12 cellular contexts compared by ENCODE assay signal in the genomic region with DNA sequence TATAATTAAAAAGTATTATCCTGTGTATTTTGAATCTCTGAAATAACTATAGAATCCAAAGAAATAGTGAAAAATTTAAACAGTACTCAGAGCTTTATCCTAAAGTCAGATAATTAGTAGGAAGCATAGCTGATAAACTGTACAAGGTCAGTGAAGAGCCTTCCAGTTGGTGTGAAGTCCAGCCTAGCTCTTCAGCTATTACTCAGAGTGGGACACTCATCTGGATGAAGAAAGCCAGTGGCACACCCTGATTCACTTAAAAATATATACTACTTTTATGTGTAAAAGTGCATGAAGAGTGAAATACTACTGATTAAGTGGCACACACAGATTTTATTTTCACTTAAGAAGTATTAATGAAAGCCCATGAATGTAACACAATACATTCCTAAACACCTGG. TPM values are rescaled to one million over a fixed set of nuclear protein-coding genes. Genes with fewer than 3 reads are reported as not detected.
DNase-seq lines count a peak whose midpoint lies in the region; ATAC-seq and TF ChIP-seq lines count a peak whose summit lies in the region.
"Had no signal": no experiment of that assay in that cellular context is flagged by ENCODE, and none has a peak within 500 bp of the region (broad histone marks: within the 10 kb centered on the region; RNA-seq: fewer than 3 reads in every experiment).

No MANE protein-coding gene starts in this region.

- peaks cover 6% of the 10 kb centered on the region for H3K4me1 ChIP-seq in mesenchymal stem cell (ENCODE audit: control insufficient read depth, insufficient read depth, low read depth, low read length)
- peaks cover 66 to 80% of the 10 kb centered on the region in 2 donors for H3K4me1 ChIP-seq in thyroid gland

- H2BK120ac ChIP-seq in mesenchymal stem cell (ENCODE audit: low read depth, low read length), result no peak overlapping the region

- peaks cover 33% of the 10 kb centered on the region for H3K36me3 Mint-ChIP-seq in activated CD4-positive, alpha-beta T cell treated with anti-CD3 and anti-CD28 coated beads, Interleukin-2, amount 10 ng/mL, durations not matched to agents 24 days and 14 days (ENCODE audit: low read depth)
- peaks cover 29% of the 10 kb centered on the region for H3K36me3 Mint-ChIP-seq in activated CD4-positive, alpha-beta T cell treated with anti-CD3 and anti-CD28 coated beads, Interleukin-2, amount 10 ng/mL, durations not matched to agents 7 days and 5 days (ENCODE audit: low read depth)
- peaks cover 55% of the 10 kb centered on the region for H3K36me3 Mint-ChIP-seq in MCF 10A (ENCODE audit: insufficient read depth, unreplicated experiment)

- H3K27me3 Mint-ChIP-seq in activated CD4-positive, alpha-beta T cell treated with anti-CD3 and anti-CD28 coated beads, Interleukin-2, amount 10 ng/mL, durations not matched to agents 24 days and 14 days, result no peaks in the 10 kb centered on the region
- no peaks in the 10 kb centered on the region for H3K27me3 Mint-ChIP-seq in activated CD4-positive, alpha-beta T cell treated with anti-CD3 and anti-CD28 coated beads, Interleukin-2, amount 10 ng/mL, durations not matched to agents 7 days and 5 days
- H3K27me3 Mint-ChIP-seq in MCF 10A (ENCODE audit: insufficient read depth, unreplicated experiment), result no peaks in the 10 kb centered on the region

- intact Hi-C loops in activated CD4-positive, alpha-beta T cell treated with anti-CD3 and anti-CD28 coated beads, Interleukin-2, amount 10 ng/mL, durations not matched to agents 24 days and 14 days (cut with micrococcal nuclease), result loop anchor here (10.0 kb wide), 1 partner anchor 391 kb away; the partner anchor contains the start of gene PEX7
- intact Hi-C loops in MCF 10A (cut with micrococcal nuclease), result loop anchor here (5.0 kb wide), 3 partner anchors 46 to 96 kb away; no protein-coding TSS in a partner anchor
- intact Hi-C loops in thyroid gland (cut with DNase I), result no loop called here

- no peak overlapping the region for H3K27ac ChIP-seq in mesenchymal stem cell (ENCODE audit: low read length, poor library complexity, severe bottlenecking)
- peak overlapping the region in 2 of 3 donors; percentile 91 to 99 for H3K27ac ChIP-seq in thyroid gland
- H3K27ac ChIP-seq: 22Rv1 had no signal

- H3K4me3 Mint-ChIP-seq in activated CD4-positive, alpha-beta T cell treated with anti-CD3 and anti-CD28 coated beads, Interleukin-2, amount 10 ng/mL, durations not matched to agents 24 days and 14 days, result no peak overlapping the region
- H3K4me3 Mint-ChIP-seq in activated CD4-positive, alpha-beta T cell treated with anti-CD3 and anti-CD28 coated beads, Interleukin-2, amount 10 ng/mL, durations not matched to agents 7 days and 5 days, result no peak overlapping the region
- H3K4me3 Mint-ChIP-seq in MCF 10A (ENCODE audit: unreplicated experiment), result peak overlapping the region; percentile 91

- no peak overlapping the region for H2BK15ac ChIP-seq in mesenchymal stem cell (ENCODE audit: low read depth, poor library complexity, severe bottlenecking)

- no peak for ATAC-seq in GM18907 (IDR thresholded peaks at IDR 0.05; ENCODE audit: unreplicated experiment)

- no peaks in the 10 kb centered on the region for H3K27me3 ChIP-seq in mesenchymal stem cell (ENCODE audit: control insufficient read depth in 1 of 2, insufficient read depth in 1 of 2, low read length in 2 of 2)
- H3K27me3 ChIP-seq in thyroid gland, result no peaks in the 10 kb centered on the region

- H3K4ac ChIP-seq in mesenchymal stem cell (ENCODE audit: low read depth in 1 of 2, low read length in 2 of 2), result no peak overlapping the region

- no peak for TF ChIP-seq CTCF in MCF 10A (IDR thresholded peaks at IDR 0.05; ENCODE audit: unreplicated experiment)
- TF ChIP-seq CTCF in thyroid gland (IDR thresholded peaks at IDR 0.05), result no peak

- H3K9me3 ChIP-seq in mesenchymal stem cell (ENCODE audit: control insufficient read depth, low read length) (no peaks in the 10 kb centered on the region), thyroid gland (no peaks in the 10 kb centered on the region)

- peak overlapping the region; percentile 94 for H3K9ac ChIP-seq in mesenchymal stem cell (ENCODE audit: low read length)

- H4K8ac ChIP-seq in mesenchymal stem cell (ENCODE audit: low read length), result no peak overlapping the region

- H3K18ac ChIP-seq in mesenchymal stem cell (ENCODE audit: low read depth in 1 of 2, low read length in 2 of 2), result no peak overlapping the region

- no peak for TF ChIP-seq POLR2A in thyroid gland (IDR thresholded peaks at IDR 0.05)

- no peak overlapping the region for H2BK5ac ChIP-seq in mesenchymal stem cell (ENCODE audit: low read depth, low read length, poor library complexity, severe bottlenecking)

- H3K14ac ChIP-seq in mesenchymal stem cell (ENCODE audit: low read length in 2 of 2), result no peak overlapping the region

- CTCF ChIA-PET in activated CD4-positive, alpha-beta T cell treated with anti-CD3 and anti-CD28 coated beads, Interleukin-2, amount 10 ng/mL, durations not matched to agents 7 days and 5 days (lab: Charles Lee), result interaction anchor here (1.4 kb wide), 1 partner anchor 95 kb away, joined by 3 read pairs; no protein-coding TSS in a partner anchor
- CTCF ChIA-PET in MCF 10A (lab: Yijun Ruan, JAX), result interaction anchor here (0.7 to 0.9 kb wide), 3 partner anchors 16 to 98 kb away, joined by 3 to 5 read pairs (median 4); no protein-coding TSS in a partner anchor

- peaks cover 0 to 4% of the 10 kb centered on the region in 2 experiments for H3K36me3 ChIP-seq in mesenchymal stem cell (ENCODE audit: control insufficient read depth in 1 of 2, insufficient read depth in 2 of 2, low read depth in 1 of 2, low read length in 2 of 2)
- H3K36me3 ChIP-seq in thyroid gland, result no peaks in the 10 kb centered on the region

- peaks cover 17% of the 10 kb centered on the region for H3K79me1 ChIP-seq in mesenchymal stem cell (replicated peaks; ENCODE audit: low read length, poor library complexity, severe bottlenecking)

- peaks cover 45% of the 10 kb centered on the region for H3K4me1 Mint-ChIP-seq in activated CD4-positive, alpha-beta T cell treated with anti-CD3 and anti-CD28 coated beads, Interleukin-2, amount 10 ng/mL, durations not matched to agents 24 days and 14 days
- peaks cover 52% of the 10 kb centered on the region for H3K4me1 Mint-ChIP-seq in activated CD4-positive, alpha-beta T cell treated with anti-CD3 and anti-CD28 coated beads, Interleukin-2, amount 10 ng/mL, durations not matched to agents 7 days and 5 days
- H3K4me1 Mint-ChIP-seq in MCF 10A (ENCODE audit: insufficient read depth, unreplicated experiment), result peaks cover 47% of the 10 kb centered on the region

- no peak overlapping the region for H3K4me2 ChIP-seq in mesenchymal stem cell (ENCODE audit: low read length, poor library complexity, severe bottlenecking)

- H3K4me3 ChIP-seq in mesenchymal stem cell (ENCODE audit: insufficient read depth in 1 of 2, low read depth in 1 of 2, low read length in 2 of 2), result peak overlapping the region in 1 of 2 experiments; percentile 84
- no peak overlapping the region for H3K4me3 ChIP-seq in thyroid gland (replicated peaks in 1 of 3)

- no TSS peak for BruUV-seq in MCF 10A (replicated peaks; lab: Mats Ljungman, UMichigan)

- no peak overlapping the region for H2AK5ac ChIP-seq in mesenchymal stem cell (ENCODE audit: low read length, severe bottlenecking)

- peak; percentile 25 for DNase-seq in activated CD4-positive, alpha-beta T cell treated with anti-CD3 and anti-CD28 coated beads, Interleukin-2, amount 10 ng/mL, durations not matched to agents 24 days and 14 days
- no peak for DNase-seq in activated CD4-positive, alpha-beta T cell treated with anti-CD3 and anti-CD28 coated beads, Interleukin-2, amount 10 ng/mL, durations not matched to agents 7 days and 5 days
- peak; percentile 46 for DNase-seq in MCF 10A (ENCODE audit: unreplicated experiment)
- DNase-seq in mesenchymal stem cell, result no peak
- DNase-seq in thyroid gland, result no peak
- DNase-seq in HK-2 (ENCODE audit: unreplicated experiment), result no peak
- DNase-seq in NCI-H446 (lab: John Stamatoyannopoulos, UW), result no peak
- DNase-seq: GDM1, NCI-H2227 treated with DMSO at 0.1 percent for 48 hours had no signal

- no peak overlapping the region for H3K23ac ChIP-seq in mesenchymal stem cell (ENCODE audit: low read length in 2 of 2)

- POLR2A ChIA-PET in activated CD4-positive, alpha-beta T cell treated with anti-CD3 and anti-CD28 coated beads, Interleukin-2, amount 10 ng/mL, durations not matched to agents 7 days and 5 days (lab: Charles Lee), result no interaction called here
- POLR2A ChIA-PET in MCF 10A (lab: Yijun Ruan, JAX), result interaction anchor here (0.6 to 18.8 kb wide), 22 partner anchors 10 to 892 kb away, joined by 3 to 651 read pairs (median 7); partner anchors contain the start of gene PERP

- H2BK12ac ChIP-seq in mesenchymal stem cell (ENCODE audit: low read length in 2 of 2), result no peak overlapping the region

- no peak overlapping the region for H2AFZ ChIP-seq in mesenchymal stem cell (ENCODE audit: low read depth, low read length)

- H4K91ac ChIP-seq in mesenchymal stem cell (ENCODE audit: low read length), result no peak overlapping the region

- no peak overlapping the region for H3K27ac Mint-ChIP-seq in activated CD4-positive, alpha-beta T cell treated with anti-CD3 and anti-CD28 coated beads, Interleukin-2, amount 10 ng/mL, durations not matched to agents 24 days and 14 days
- H3K27ac Mint-ChIP-seq in activated CD4-positive, alpha-beta T cell treated with anti-CD3 and anti-CD28 coated beads, Interleukin-2, amount 10 ng/mL, durations not matched to agents 7 days and 5 days, result no peak overlapping the region
- peak overlapping the region; percentile 93 for H3K27ac Mint-ChIP-seq in MCF 10A (ENCODE audit: low read depth, unreplicated experiment)

- peaks cover 3% of the 10 kb centered on the region for H3K9me3 Mint-ChIP-seq in activated CD4-positive, alpha-beta T cell treated with anti-CD3 and anti-CD28 coated beads, Interleukin-2, amount 10 ng/mL, durations not matched to agents 24 days and 14 days
- peaks cover 12% of the 10 kb centered on the region for H3K9me3 Mint-ChIP-seq in activated CD4-positive, alpha-beta T cell treated with anti-CD3 and anti-CD28 coated beads, Interleukin-2, amount 10 ng/mL, durations not matched to agents 7 days and 5 days
- H3K9me3 Mint-ChIP-seq in MCF 10A (ENCODE audit: unreplicated experiment), result no peaks in the 10 kb centered on the region

RNA-seq across cellular contexts. Expression of gene IFNGR1, which starts 3.1 kb away (rescaled TPM):
- total RNA-seq in activated CD4-positive, alpha-beta T cell treated with anti-CD3 and anti-CD28 coated beads, Interleukin-2, amount 10 ng/mL, durations not matched to agents 24 days and 14 days, result 13.9 and 14.4 TPM in 2 replicates
- total RNA-seq in activated CD4-positive, alpha-beta T cell treated with anti-CD3 and anti-CD28 coated beads, Interleukin-2, amount 10 ng/mL, durations not matched to agents 7 days and 5 days, result 10 to 100 TPM; 18.7 to 21.1 TPM
- total RNA-seq in MCF 10A (2022) (57.9 and 58.4 TPM in 2 replicates), thyroid gland (100 to 1,000 TPM in 2 of 4 donors, 10 to 100 TPM in 2; 73.9 to 138 (median 113) TPM)
- polyA plus RNA-seq in mesenchymal stem cell (2013, experiment 1 of 2), result 41.2 TPM
- polyA plus RNA-seq in mesenchymal stem cell (2013, experiment 2 of 2), result 43.6 TPM

RNA-seq across cellular contexts. Expression of gene IL22RA2, which starts 42.7 kb away (rescaled TPM):
- total RNA-seq in activated CD4-positive, alpha-beta T cell treated with anti-CD3 and anti-CD28 coated beads, Interleukin-2, amount 10 ng/mL, durations not matched to agents 24 days and 14 days, result not detected in 2 replicates
- not detected for total RNA-seq in activated CD4-positive, alpha-beta T cell treated with anti-CD3 and anti-CD28 coated beads, Interleukin-2, amount 10 ng/mL, durations not matched to agents 7 days and 5 days
- not detected in 2 replicates for total RNA-seq in MCF 10A (2022)
- not detected for polyA plus RNA-seq in mesenchymal stem cell (2013, experiment 1 of 2)
- not detected for polyA plus RNA-seq in mesenchymal stem cell (2013, experiment 2 of 2)
- not detected for total RNA-seq in thyroid gland
- total RNA-seq: kidney epithelial cell had no signal

Comparison
In these comparisons a context has a peak if more than half of its experiments do, and no peak if none do; other contexts are left out.
1. DNase-seq: peak in activated CD4-positive, alpha-beta T cell treated with anti-CD3 and anti-CD28 coated beads, Interleukin-2, amount 10 ng/mL, durations not matched to agents 24 days and 14 days (single experiment) and MCF 10A (single experiment); none in activated CD4-positive, alpha-beta T cell treated with anti-CD3 and anti-CD28 coated beads, Interleukin-2, amount 10 ng/mL, durations not matched to agents 7 days and 5 days (single experiment), mesenchymal stem cell (single experiment), thyroid gland (0 of 2), HK-2 (single experiment) and NCI-H446 (0 of 2).